In the genomic region with DNA sequence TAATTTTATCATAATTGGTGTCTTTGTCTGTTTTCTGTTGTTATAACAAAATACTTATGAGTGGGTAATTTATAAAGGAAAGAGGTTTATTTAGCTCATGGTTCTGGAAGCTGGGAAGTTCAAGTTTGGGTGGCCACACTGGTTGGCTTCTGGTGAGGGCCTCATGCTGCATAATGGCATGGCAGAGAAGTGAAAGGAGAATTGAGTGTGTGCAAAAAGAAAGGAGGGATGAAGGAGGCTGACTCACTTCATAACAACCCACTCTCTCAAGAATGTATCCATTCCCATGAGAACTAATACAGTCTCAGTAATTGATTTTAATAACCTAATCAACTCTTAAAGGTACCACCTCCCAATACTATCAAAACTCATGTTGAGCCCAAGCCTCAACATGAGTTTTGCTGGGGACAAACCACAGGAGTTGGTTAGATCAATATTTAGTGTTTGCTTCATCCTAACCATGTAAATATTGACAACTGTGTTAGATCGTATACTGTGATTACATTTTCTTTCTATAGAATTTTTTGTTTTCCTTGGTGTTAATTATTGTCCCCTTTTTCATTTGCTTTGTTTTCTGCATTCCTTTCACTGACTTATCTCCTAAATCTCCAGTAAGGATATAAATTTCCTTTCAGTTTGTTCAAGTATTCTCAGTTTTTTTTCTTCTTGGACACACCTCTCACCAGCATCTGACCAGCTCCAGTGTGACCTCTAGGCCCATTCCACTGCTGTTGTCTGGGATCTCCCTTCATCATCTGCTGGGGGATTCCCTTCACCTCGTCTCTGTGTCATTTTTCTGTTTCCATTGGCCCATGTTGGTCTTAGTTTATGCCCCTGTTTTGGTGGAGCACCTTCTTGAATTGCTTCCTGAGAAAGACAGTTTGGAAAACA, we compare ENCODE assay signal across 22 cellular contexts. TPM values are rescaled to one million over a fixed set of nuclear protein-coding genes. Genes with fewer than 3 reads are reported as not detected.
"Had no signal": no experiment of that assay in that cellular context is flagged by ENCODE, and none has a peak within 500 bp of the region (broad histone marks: within the 10 kb centered on the region; RNA-seq: fewer than 3 reads in every experiment).

No MANE protein-coding gene starts in this region.

- H3K4me2 ChIP-seq: hepatocyte had no signal

- H3K4me3 Mint-ChIP-seq: activated naive CD8-positive, alpha-beta T cell; mesothelial cell of epicardium; natural killer cell treated with Interleukin-12 subunit alpha and Interleukin-12 subunit beta and Interleukin-15 and Interleukin-18, amount 100 ng/mL, for 72 hours; T-helper 1 cell treated with Interleukin-12 subunit alpha and Interleukin-12 subunit beta and Interleukin-4 antibody, amounts not matched to agents 30 μg/mL and 1 μg/mL, for 36 hours had no signal

- DNase-seq: activated CD4-positive, alpha-beta T cell treated with anti-CD3 and anti-CD28 coated beads for 1 hour; activated gamma-delta T cell treated with Interleukin-2 at 50 U/mL for 16 hours; effector CD8-positive, alpha-beta T cell; foreskin keratinocyte; lower lobe of right lung; pancreas; stimulated activated CD4-positive, alpha-beta T cell treated with anti-CD3 and anti-CD28 coated beads, Interleukin-4, amount 100 ng/mL, for 24 hours; stimulated activated naive CD4-positive, alpha-beta T cell; thyroid gland; WERI-Rb-1 had no signal

- H3K27ac Mint-ChIP-seq: activated naive CD8-positive, alpha-beta T cell; mesothelial cell of epicardium; natural killer cell treated with Interleukin-12 subunit alpha and Interleukin-12 subunit beta and Interleukin-15 and Interleukin-18, amount 100 ng/mL, for 72 hours; T-helper 1 cell treated with Interleukin-12 subunit alpha and Interleukin-12 subunit beta and Interleukin-4 antibody, amounts not matched to agents 30 μg/mL and 1 μg/mL, for 36 hours had no signal

- H3K4me3 ChIP-seq: esophagus muscularis mucosa, hepatocyte, lower lobe of right lung, pancreas, thyroid gland had no signal

- H3K36me3 Mint-ChIP-seq: natural killer cell treated with Interleukin-12 subunit alpha and Interleukin-12 subunit beta and Interleukin-15 and Interleukin-18, amount 100 ng/mL, for 72 hours had no signal

- H3K27me3 ChIP-seq: esophagus muscularis mucosa, foreskin keratinocyte, hepatocyte, neutrophil, pancreas, thyroid gland had no signal

- H3K27ac ChIP-seq: esophagus muscularis mucosa, foreskin keratinocyte, hepatocyte, lower lobe of right lung, neutrophil, pancreas, thyroid gland, WERI-Rb-1 had no signal

- H2AFZ ChIP-seq: hepatocyte had no signal

- H3K4me1 ChIP-seq: esophagus muscularis mucosa, foreskin keratinocyte, lower lobe of right lung, pancreas had no signal

- H3K79me2 ChIP-seq: hepatocyte had no signal

- H3K27me3 Mint-ChIP-seq: activated naive CD8-positive, alpha-beta T cell had no signal

- H3K9me3 ChIP-seq: esophagus muscularis mucosa, lower lobe of right lung, neutrophil, pancreas, thyroid gland had no signal

- H3K36me3 ChIP-seq: neutrophil, pancreas, WERI-Rb-1 had no signal

- H3K9me3 Mint-ChIP-seq: mesothelial cell of epicardium; natural killer cell treated with Interleukin-12 subunit alpha and Interleukin-12 subunit beta and Interleukin-15 and Interleukin-18, amount 100 ng/mL, for 72 hours; T-helper 1 cell treated with Interleukin-12 subunit alpha and Interleukin-12 subunit beta and Interleukin-4 antibody, amounts not matched to agents 30 μg/mL and 1 μg/mL, for 36 hours had no signal

- ATAC-seq: foreskin keratinocyte; lower lobe of right lung; natural killer cell treated with Interleukin-12 subunit alpha and Interleukin-12 subunit beta and Interleukin-15 and Interleukin-18, amount 100 ng/mL, for 72 hours; pancreas; sciatic nerve had no signal

RNA-seq across cellular contexts. Expression of a gene that starts 54.8 kb away (rescaled TPM):
- total RNA-seq: activated CD8-positive, alpha-beta memory T cell treated with anti-CD3 and anti-CD28 coated beads for 36 hours; bronchial epithelial cell; endothelial cell of umbilical vein; foreskin keratinocyte; lower lobe of right lung; mesothelial cell of epicardium; natural killer cell treated with Interleukin-12 subunit alpha and Interleukin-12 subunit beta and Interleukin-15 and Interleukin-18, amount 100 ng/mL, for 72 hours; sciatic nerve had no signal
- polyA plus RNA-seq: endothelial cell of umbilical vein, foreskin keratinocyte, keratinocyte had no signal
